ENCODE assay signal across 13 cellular contexts in genomic region chr3:4827767-4828166, GRCh38.
DNase-seq lines count a peak whose midpoint lies in the region; ATAC-seq and TF ChIP-seq lines count a peak whose summit lies in the region.
"Had no signal": no experiment of that assay in that cellular context is flagged by ENCODE, and none has a peak within 500 bp of the region (broad histone marks: within the 10 kb centered on the region; RNA-seq: fewer than 3 reads in every experiment).

No MANE protein-coding gene starts in this region.

- TF ChIP-seq POLR2A in breast epithelium (IDR thresholded peaks at IDR 0.05): no peak

- H3K4me1 ChIP-seq in CD4-positive, alpha-beta memory T cell (ENCODE audit: insufficient read depth, low read length): peaks cover 99% of the 10 kb centered on the region
- H3K4me1 ChIP-seq in breast epithelium (peaks cover 0 to 10% of the 10 kb centered on the region in 2 donors), trophoblast cell (ENCODE audit: control insufficient read depth in 1 of 2, insufficient read depth in 2 of 2, low read length in 2 of 2) (peaks cover 39 to 40% of the 10 kb centered on the region in 2 experiments)

- no peak overlapping the region for H4K12ac ChIP-seq in trophoblast cell (ENCODE audit: low read depth, low read length)

- no peaks in the 10 kb centered on the region for H3K36me3 ChIP-seq in CD4-positive, alpha-beta memory T cell (ENCODE audit: insufficient read depth, low read length)
- no peaks in the 10 kb centered on the region for H3K36me3 ChIP-seq in breast epithelium
- no peaks in the 10 kb centered on the region for H3K36me3 ChIP-seq in trophoblast cell (ENCODE audit: control insufficient read depth in 1 of 2, insufficient read depth in 2 of 2, low read length in 2 of 2)

- no peak overlapping the region for H3K23ac ChIP-seq in trophoblast cell (ENCODE audit: low read length)

- peaks cover 8 to 14% of the 10 kb centered on the region in 2 donors for H3K36me3 Mint-ChIP-seq in CD4-positive, alpha-beta memory T cell

- peak overlapping the region; percentile 44 for H2AK5ac ChIP-seq in trophoblast cell (ENCODE audit: low read length)

- WGBS in trophoblast cell (ENCODE audit: extremely low coverage, insufficient coverage, insufficient read length): no CpG with 5 or more reads among the region's 8 CpGs

- no peak overlapping the region for H3K4me3 ChIP-seq in CD4-positive, alpha-beta memory T cell (ENCODE audit: low read length in 2 of 2)
- H3K4me3 ChIP-seq in breast epithelium: no peak overlapping the region
- no peak overlapping the region for H3K4me3 ChIP-seq in trophoblast cell (ENCODE audit: low read depth, low read length)

- POLR2A ChIA-PET in CD4-positive, alpha-beta memory T cell (lab: Charles Lee; ENCODE audit: partially characterized antibody): interaction anchor here (1.2 to 12.7 kb wide), 5 partner anchors 22 to 154 kb away, joined by 3 to 254 read pairs (median 7); partner anchors contain the start of gene BHLHE40

- peak overlapping the region; percentile 53 to 98 (median 86) for H3K27ac Mint-ChIP-seq in CD4-positive, alpha-beta memory T cell

- H3K9ac ChIP-seq in trophoblast cell (ENCODE audit: low read length): no peak overlapping the region

- H2BK12ac ChIP-seq in trophoblast cell (ENCODE audit: low read length): peak overlapping the region; percentile 72

- peak overlapping the region in 4 of 8 donors; percentile 7 to 94 (median 48) for H3K4me3 Mint-ChIP-seq in CD4-positive, alpha-beta memory T cell

- H4K8ac ChIP-seq in trophoblast cell (ENCODE audit: low read depth, low read length): no peak overlapping the region

- H3K79me1 ChIP-seq in trophoblast cell (ENCODE audit: low read length): peaks cover 51% of the 10 kb centered on the region

- peaks cover 0 to 3% of the 10 kb centered on the region in 2 donors for H3K27me3 Mint-ChIP-seq in CD4-positive, alpha-beta memory T cell

- H3K4me1 Mint-ChIP-seq in CD4-positive, alpha-beta memory T cell: peaks cover 74 to 95% (median 91%) of the 10 kb centered on the region in 4 donors

- H3K14ac ChIP-seq in trophoblast cell (ENCODE audit: low read length): peak overlapping the region; percentile 27

- no peak overlapping the region for H3K18ac ChIP-seq in trophoblast cell (ENCODE audit: low read length)

- ATAC-seq in GM19023 (IDR thresholded peaks at IDR 0.05; ENCODE audit: unreplicated experiment) (no peak), GM21367 (IDR thresholded peaks at IDR 0.05; ENCODE audit: unreplicated experiment) (no peak)

- H3K27me3 ChIP-seq in CD4-positive, alpha-beta memory T cell (ENCODE audit: insufficient read depth, low read length): no peaks in the 10 kb centered on the region
- no peaks in the 10 kb centered on the region for H3K27me3 ChIP-seq in breast epithelium
- H3K27me3 ChIP-seq in trophoblast cell (ENCODE audit: insufficient read depth, low read length): no peaks in the 10 kb centered on the region

- H3K9me3 Mint-ChIP-seq in CD4-positive, alpha-beta memory T cell: peaks cover 0 to 5% (median 0%) of the 10 kb centered on the region in 8 donors

- H2BK5ac ChIP-seq in trophoblast cell (ENCODE audit: low read depth, low read length, poor library complexity): peak overlapping the region; percentile 38

- peak overlapping the region; percentile 46 for H3K27ac ChIP-seq in CD4-positive, alpha-beta memory T cell (ENCODE audit: low read depth, low read length)
- H3K27ac ChIP-seq in breast epithelium: peak overlapping the region; percentile 65 to 69
- no peak overlapping the region for H3K27ac ChIP-seq in trophoblast cell (ENCODE audit: low read depth, low read length)

- no peaks in the 10 kb centered on the region for H3K9me3 ChIP-seq in CD4-positive, alpha-beta memory T cell (ENCODE audit: control insufficient read depth in 1 of 2, low read length in 2 of 2)
- H3K9me3 ChIP-seq in breast epithelium (no peaks in the 10 kb centered on the region), trophoblast cell (ENCODE audit: insufficient read depth, low read depth, low read length) (no peaks in the 10 kb centered on the region)

- H3K4me2 ChIP-seq in trophoblast cell (ENCODE audit: low read length): no peak overlapping the region

- peak overlapping the region; percentile 79 for H2BK120ac ChIP-seq in trophoblast cell (ENCODE audit: insufficient read depth, low read length, poor library complexity)

- H3K4ac ChIP-seq in trophoblast cell (ENCODE audit: low read depth, low read length): no peak overlapping the region

- CTCF ChIA-PET in CD4-positive, alpha-beta memory T cell (lab: Charles Lee; ENCODE audit: partially characterized antibody): interaction anchor here (0.9 to 3.1 kb wide), 5 partner anchors 139 to 199 kb away, joined by 3 to 26 read pairs (median 3); partner anchors contain the start of gene BHLHE40

- intact Hi-C loops in CD4-positive, alpha-beta memory T cell (cut with micrococcal nuclease): no loop called here
- intact Hi-C loops in breast epithelium (cut with DNase I; ENCODE audit: low total_unique reads): no loop called here

- no peak overlapping the region for H2AFZ ChIP-seq in trophoblast cell (ENCODE audit: insufficient read depth, low read length, poor library complexity)

- DNase-seq in CD4-positive, alpha-beta memory T cell: no peak
- DNase-seq in LHCN-M2 (ENCODE audit: low read depth) (peak; percentile 32), breast epithelium (ENCODE audit: low spot score in 2 of 2) (no peak), trophoblast cell (no peak), GDM1 (lab: John Stamatoyannopoulos, UW) (no peak)
- no peak for DNase-seq in stimulated activated CD4-positive, alpha-beta T cell treated with anti-CD3 and anti-CD28 coated beads, Interleukin-2, amount 100 ng/mL, for 48 hours
- DNase-seq: activated CD8-positive, alpha-beta memory T cell treated with anti-CD3 and anti-CD28 coated beads, Interleukin-2, amount 50 U/mL, for 48 hours; DMS153; KBM-7; NCI-H446; stimulated activated CD4-positive, alpha-beta T cell treated with anti-CD3 and anti-CD28 coated beads, Interleukin-4, amount 100 ng/mL, for 1 hour had no signal

- H4K91ac ChIP-seq in trophoblast cell (ENCODE audit: low read depth, low read length): peak overlapping the region; percentile 70

- H3K79me2 ChIP-seq in trophoblast cell (ENCODE audit: control insufficient read depth, insufficient read depth, low read length, poor library complexity): peaks cover 12% of the 10 kb centered on the region

- TF ChIP-seq CTCF in breast epithelium (IDR thresholded peaks at IDR 0.05): no peak
